ENCODE assay signal across 1 cellular context in genomic region chr1:91871994-91872393, GRCh38.
TF ChIP-seq lines count a peak whose summit lies in the region.

No MANE protein-coding gene starts in this region.

TF ChIP-seq in GM12878, 131 proteins besides CTCF, POLR2A, EP300 and RAD21 (continued from another document):
- TF ChIP-seq BCLAF1 (IDR thresholded peaks at IDR 0.05), result no peak
- TF ChIP-seq NKRF (conservative IDR thresholded peaks at IDR 0.05), result no peak
- TF ChIP-seq SKIL (IDR thresholded peaks at IDR 0.05; ENCODE audit: low read depth, poor library complexity, severe bottlenecking), result no peak
- TF ChIP-seq IKZF2 (IDR thresholded peaks at IDR 0.05), result no peak
